ENCODE assay signal across 34 cellular contexts in genomic region chr6:113982055-113982550, GRCh38.
"Had no signal": no experiment of that assay in that cellular context is flagged by ENCODE, and none has a peak within 500 bp of the region (broad histone marks: within the 10 kb centered on the region; RNA-seq: fewer than 3 reads in every experiment).

No MANE protein-coding gene starts in this region.

- H3K4me1 ChIP-seq: adrenal gland, body of pancreas, breast epithelium had no signal

- H3K27ac ChIP-seq: adrenal gland, body of pancreas, brain microvascular endothelial cell, breast epithelium, VCaP had no signal

- H3K4me3 ChIP-seq: adrenal gland, body of pancreas, breast epithelium had no signal

- H3K4me1 Mint-ChIP-seq: activated naive CD8-positive, alpha-beta T cell treated with anti-CD3 and anti-CD28 coated beads for 36 hours; activated T-helper 17 cell treated with anti-CD3 and anti-CD28 coated beads, Interleukin-2, amount 50 U/mL, for 72 hours had no signal

- H3K36me3 Mint-ChIP-seq: activated CD4-positive, alpha-beta memory T cell treated with anti-CD3 and anti-CD28 coated beads for 36 hours; activated naive CD4-positive, alpha-beta T cell treated with anti-CD3 and anti-CD28 coated beads, Interleukin-2, amount 50 U/mL, for 72 hours; activated naive CD8-positive, alpha-beta T cell treated with anti-CD3 and anti-CD28 coated beads for 36 hours had no signal

- H3K27ac Mint-ChIP-seq: activated B cell treated with CpG ODN at 0.5 μM for 24 hours; activated CD4-positive, alpha-beta memory T cell treated with anti-CD3 and anti-CD28 coated beads for 36 hours; activated CD8-positive, alpha-beta T cell treated with anti-CD3 and anti-CD28 coated beads for 36 hours; activated naive CD4-positive, alpha-beta T cell treated with anti-CD3 and anti-CD28 coated beads for 36 hours; activated naive CD4-positive, alpha-beta T cell treated with anti-CD3 and anti-CD28 coated beads, Interleukin-2, amount 50 U/mL, for 72 hours; activated naive CD8-positive, alpha-beta T cell treated with anti-CD3 and anti-CD28 coated beads for 36 hours; activated T-cell treated with anti-CD3 and anti-CD28 coated beads, Interleukin-2, amount 50 U/mL, for 72 hours; activated T-helper 1 cell treated with anti-CD3 and anti-CD28 coated beads, Interleukin-12 subunit alpha, Interleukin-12 subunit beta, Interleukin-2, Interleukin-4 antibody, amounts not matched to agents 30 ng/mL and 10 ng/mL and 1 ng/mL, durations not matched to agents 14 hours and 24 hours and 36 hours; activated T-helper 17 cell treated with anti-CD3 and anti-CD28 coated beads, Interleukin-2, amount 50 U/mL, for 72 hours; T-helper 1 cell treated with Interleukin-12 subunit alpha and Interleukin-12 subunit beta and Interleukin-4 antibody, amounts not matched to agents 30 μg/mL and 1 μg/mL, for 36 hours; T-helper 2 cell treated with Interferon-gamma antibody and Interleukin-4, amounts not matched to agents 5 μg/mL and 100 μg/mL, for 36 hours had no signal

- H3K36me3 ChIP-seq: adrenal gland, brain microvascular endothelial cell, breast epithelium had no signal

- H3K4me3 Mint-ChIP-seq: activated B cell treated with CpG ODN at 0.5 μM for 24 hours; activated CD4-positive, alpha-beta memory T cell treated with anti-CD3 and anti-CD28 coated beads for 36 hours; activated CD8-positive, alpha-beta T cell treated with anti-CD3 and anti-CD28 coated beads for 36 hours; activated naive CD4-positive, alpha-beta T cell treated with anti-CD3 and anti-CD28 coated beads for 36 hours; activated naive CD8-positive, alpha-beta T cell treated with anti-CD3 and anti-CD28 coated beads for 36 hours; activated T-cell treated with anti-CD3 and anti-CD28 coated beads, Interleukin-2, amount 50 U/mL, for 4 hours; activated T-cell treated with anti-CD3 and anti-CD28 coated beads, Interleukin-2, amount 50 U/mL, for 72 hours; activated T-helper 1 cell treated with anti-CD3 and anti-CD28 coated beads, Interleukin-12 subunit alpha, Interleukin-12 subunit beta, Interleukin-2, Interleukin-4 antibody, amounts not matched to agents 30 ng/mL and 10 ng/mL and 1 ng/mL, durations not matched to agents 14 hours and 24 hours and 36 hours; activated T-helper 17 cell treated with anti-CD3 and anti-CD28 coated beads, Interleukin-2, amount 50 U/mL, for 72 hours; T-helper 1 cell treated with Interleukin-12 subunit alpha and Interleukin-12 subunit beta and Interleukin-4 antibody, amounts not matched to agents 30 μg/mL and 1 μg/mL, for 36 hours; T-helper 2 cell treated with Interferon-gamma antibody and Interleukin-4, amounts not matched to agents 5 μg/mL and 100 μg/mL, for 36 hours had no signal

- H3K9me3 Mint-ChIP-seq: activated B cell treated with CpG ODN at 0.5 μM for 24 hours; activated CD4-positive, alpha-beta memory T cell treated with anti-CD3 and anti-CD28 coated beads for 36 hours; activated CD8-positive, alpha-beta T cell treated with anti-CD3 and anti-CD28 coated beads for 36 hours; activated naive CD4-positive, alpha-beta T cell treated with anti-CD3 and anti-CD28 coated beads for 36 hours; activated naive CD4-positive, alpha-beta T cell treated with anti-CD3 and anti-CD28 coated beads, Interleukin-2, amount 50 U/mL, for 72 hours; activated naive CD8-positive, alpha-beta T cell treated with anti-CD3 and anti-CD28 coated beads for 36 hours; activated T-cell treated with anti-CD3 and anti-CD28 coated beads, Interleukin-2, amount 50 U/mL, for 4 hours; activated T-cell treated with anti-CD3 and anti-CD28 coated beads, Interleukin-2, amount 50 U/mL, for 72 hours; activated T-helper 1 cell treated with anti-CD3 and anti-CD28 coated beads, Interleukin-12 subunit alpha, Interleukin-12 subunit beta, Interleukin-2, Interleukin-4 antibody, amounts not matched to agents 30 ng/mL and 10 ng/mL and 1 ng/mL, durations not matched to agents 14 hours and 24 hours and 36 hours; activated T-helper 17 cell treated with anti-CD3 and anti-CD28 coated beads, Interleukin-2, amount 50 U/mL, for 72 hours; T-helper 1 cell treated with Interleukin-12 subunit alpha and Interleukin-12 subunit beta and Interleukin-4 antibody, amounts not matched to agents 30 μg/mL and 1 μg/mL, for 36 hours; T-helper 2 cell treated with Interferon-gamma antibody and Interleukin-4, amounts not matched to agents 5 μg/mL and 100 μg/mL, for 36 hours had no signal

- H3K9me3 ChIP-seq: adrenal gland, body of pancreas, breast epithelium had no signal

- DNase-seq: activated B cell treated with CpG ODN at 0.5 μM for 24 hours; activated CD4-positive, alpha-beta memory T cell treated with anti-CD3 and anti-CD28 coated beads for 36 hours; activated CD4-positive, alpha-beta T cell treated with anti-CD3 and anti-CD28 coated beads for 4 hours; activated CD4-positive, alpha-beta T cell treated with anti-CD3 and anti-CD28 coated beads, Interleukin-2, amount 50 U/mL, for 1 hour; activated CD4-positive, alpha-beta T cell treated with anti-CD3 and anti-CD28 coated beads, Interleukin-2, amount 50 U/mL, for 4 hours; activated CD4-positive, CD25-positive, alpha-beta regulatory T cell treated with anti-CD3 and anti-CD28 coated beads, Interleukin-2, amount 50 U/mL, for 72 hours; activated CD8-positive, alpha-beta memory T cell treated with anti-CD3 and anti-CD28 coated beads, Interleukin-2, amount 50 U/mL, for 4 hours; activated CD8-positive, alpha-beta T cell treated with anti-CD3 and anti-CD28 coated beads for 36 hours; activated effector memory CD4-positive, alpha-beta T cell treated with anti-CD3 and anti-CD28 coated beads, Interleukin-2, amount 50 U/mL, for 16 hours; activated gamma-delta T cell treated with Interleukin-2 at 50 U/mL for 16 hours; activated naive CD4-positive, alpha-beta T cell; activated naive CD4-positive, alpha-beta T cell treated with anti-CD3 and anti-CD28 coated beads for 36 hours; activated naive CD4-positive, alpha-beta T cell treated with anti-CD3 and anti-CD28 coated beads, Interleukin-2, amount 50 U/mL, for 16 hours; activated naive CD8-positive, alpha-beta T cell treated with anti-CD3 and anti-CD28 coated beads for 36 hours; activated T-cell treated with anti-CD3 and anti-CD28 coated beads for 4 hours; activated T-cell treated with anti-CD3 and anti-CD28 coated beads, Interleukin-2, amount 50 U/mL, for 1 hour; activated T-cell treated with anti-CD3 and anti-CD28 coated beads, Interleukin-2, amount 50 U/mL, for 4 hours; activated T-cell treated with anti-CD3 and anti-CD28 coated beads, Interleukin-2, amount 50 U/mL, for 72 hours; adrenal gland; amniotic stem cell; aorta; body of pancreas; brain microvascular endothelial cell; central memory CD4-positive, alpha-beta T cell; T-helper 1 cell; T-helper 2 cell; T-helper 9 cell had no signal

- H3K27me3 ChIP-seq: adrenal gland, body of pancreas, brain microvascular endothelial cell, breast epithelium had no signal

- H3K27me3 Mint-ChIP-seq: activated B cell treated with CpG ODN at 0.5 μM for 24 hours; activated CD4-positive, alpha-beta memory T cell treated with anti-CD3 and anti-CD28 coated beads for 36 hours; activated T-helper 17 cell treated with anti-CD3 and anti-CD28 coated beads, Interleukin-2, amount 50 U/mL, for 72 hours had no signal
